32 cellular contexts compared by ENCODE assay signal in genomic region chrX:49951524-49952193, GRCh38. TPM values are rescaled to one million over a fixed set of nuclear protein-coding genes. Genes with fewer than 3 reads are reported as not detected.
DNase-seq lines count a peak whose midpoint lies in the region; ATAC-seq, FAIRE-seq and TF ChIP-seq lines count a peak whose summit lies in the region.
"Had no signal": no experiment of that assay in that cellular context is flagged by ENCODE, and none has a peak within 500 bp of the region (broad histone marks: within the 10 kb centered on the region; RNA-seq: fewer than 3 reads in every experiment).

No MANE protein-coding gene starts in this region.

- H3K4me1 ChIP-seq in hepatocyte (ENCODE audit: insufficient read depth) = no peaks in the 10 kb centered on the region
- H3K4me1 ChIP-seq: esophagus squamous epithelium, heart left ventricle, Peyer's patch had no signal

- no peaks in the 10 kb centered on the region for H3K79me2 ChIP-seq in hepatocyte

- H3K36me3 ChIP-seq in hepatocyte (replicated peaks; ENCODE audit: insufficient read depth, low read depth) = no peaks in the 10 kb centered on the region
- H3K36me3 ChIP-seq: esophagus squamous epithelium, heart left ventricle, Peyer's patch, SJCRH30 had no signal

- H3K4me1 Mint-ChIP-seq in nephron = peaks cover 13% of the 10 kb centered on the region
- H3K4me1 Mint-ChIP-seq: CD4-positive, CD25-positive, alpha-beta regulatory T cell had no signal

- FAIRE-seq in GM12891 (lab: Jason Lieb, UNC) = peak; percentile 78
- FAIRE-seq: endometrium, GM12892 had no signal

- no peaks in the 10 kb centered on the region for H3K9me3 ChIP-seq in hepatocyte (ENCODE audit: low read depth)
- H3K9me3 ChIP-seq: esophagus squamous epithelium, heart left ventricle, Peyer's patch, SJCRH30 had no signal

- H3K9me3 Mint-ChIP-seq in nephron = peaks cover 3% of the 10 kb centered on the region
- H3K9me3 Mint-ChIP-seq: activated CD4-positive, alpha-beta memory T cell treated with anti-CD3 and anti-CD28 coated beads for 36 hours; activated T-helper 1 cell treated with anti-CD3 and anti-CD28 coated beads, Interleukin-12 subunit alpha, Interleukin-12 subunit beta, Interleukin-2, Interleukin-4 antibody, amounts not matched to agents 30 ng/mL and 10 ng/mL and 1 ng/mL, durations not matched to agents 14 hours and 24 hours and 36 hours; dendritic cell treated with granulocyte-macrophage colony-stimulating factor and Interleukin-4, amounts not matched to agents 40 ng/mL and 50 ng/mL, for 4 days; T-helper 1 cell treated with Interleukin-12 subunit alpha and Interleukin-12 subunit beta and Interleukin-4 antibody, amounts not matched to agents 30 μg/mL and 1 μg/mL, for 36 hours; type B pancreatic cell had no signal

- H3K36me3 Mint-ChIP-seq in nephron (ENCODE audit: low read depth) = peaks cover 13% of the 10 kb centered on the region
- H3K36me3 Mint-ChIP-seq: activated CD4-positive, alpha-beta memory T cell treated with anti-CD3 and anti-CD28 coated beads for 36 hours; CD4-positive, CD25-positive, alpha-beta regulatory T cell had no signal

- H3K4me2 ChIP-seq in hepatocyte = no peak overlapping the region

- H3K4me3 ChIP-seq in hepatocyte = no peak overlapping the region
- H3K4me3 ChIP-seq: esophagus squamous epithelium, GM23248, heart left ventricle, Peyer's patch, SJCRH30 had no signal

- TF ChIP-seq POLR2A in GM12891 (IDR thresholded peaks at IDR 0.05; ENCODE audit: low read depth, low read length) = no peak

- H2AFZ ChIP-seq in hepatocyte = no peak overlapping the region
- H2AFZ ChIP-seq: GM23248 had no signal

- WGBS in hepatocyte (ENCODE audit: low lambda C conversion rate, missing lambda C conversion rate) = 41% methylated on average over 1 of the region's 1 CpG

- H3K4me3 Mint-ChIP-seq in nephron = no peak overlapping the region
- H3K4me3 Mint-ChIP-seq: activated CD4-positive, alpha-beta memory T cell treated with anti-CD3 and anti-CD28 coated beads for 36 hours; activated T-helper 1 cell treated with anti-CD3 and anti-CD28 coated beads, Interleukin-12 subunit alpha, Interleukin-12 subunit beta, Interleukin-2, Interleukin-4 antibody, amounts not matched to agents 30 ng/mL and 10 ng/mL and 1 ng/mL, durations not matched to agents 14 hours and 24 hours and 36 hours; CD4-positive, CD25-positive, alpha-beta regulatory T cell; dendritic cell treated with granulocyte-macrophage colony-stimulating factor and Interleukin-4, amounts not matched to agents 40 ng/mL and 50 ng/mL, for 4 days; T-helper 1 cell treated with Interleukin-12 subunit alpha and Interleukin-12 subunit beta and Interleukin-4 antibody, amounts not matched to agents 30 μg/mL and 1 μg/mL, for 36 hours; type B pancreatic cell had no signal

- no peaks in the 10 kb centered on the region for H3K27me3 ChIP-seq in hepatocyte
- H3K27me3 ChIP-seq: esophagus squamous epithelium, heart left ventricle, Peyer's patch, SJCRH30 had no signal

- H3K27ac Mint-ChIP-seq in nephron = peak overlapping the region; percentile 29 to 47 (median 35)
- H3K27ac Mint-ChIP-seq: activated CD4-positive, alpha-beta memory T cell treated with anti-CD3 and anti-CD28 coated beads for 36 hours; activated T-helper 1 cell treated with anti-CD3 and anti-CD28 coated beads, Interleukin-12 subunit alpha, Interleukin-12 subunit beta, Interleukin-2, Interleukin-4 antibody, amounts not matched to agents 30 ng/mL and 10 ng/mL and 1 ng/mL, durations not matched to agents 14 hours and 24 hours and 36 hours; CD4-positive, CD25-positive, alpha-beta regulatory T cell; dendritic cell treated with granulocyte-macrophage colony-stimulating factor and Interleukin-4, amounts not matched to agents 40 ng/mL and 50 ng/mL, for 4 days; T-helper 1 cell treated with Interleukin-12 subunit alpha and Interleukin-12 subunit beta and Interleukin-4 antibody, amounts not matched to agents 30 μg/mL and 1 μg/mL, for 36 hours; type B pancreatic cell had no signal

- TF ChIP-seq CTCF in nephron (IDR thresholded peaks at IDR 0.05; ENCODE audit: unreplicated experiment in 3 of 3) (no peak), hepatocyte (IDR thresholded peaks at IDR 0.05; ENCODE audit: poor library complexity) (no peak)

- DNase-seq in GM12891 (ENCODE audit: insufficient read length, low spot score) (no peak), NCI-H69 (lab: John Stamatoyannopoulos, UW) (peak; percentile 53), cerebellum (ENCODE audit: low spot score) (peak; percentile 13), hepatocyte (ENCODE audit: low spot score) (no peak)
- DNase-seq: activated CD4-positive, alpha-beta memory T cell treated with anti-CD3 and anti-CD28 coated beads for 36 hours; activated CD8-positive, alpha-beta memory T cell treated with anti-CD3 and anti-CD28 coated beads, Interleukin-2, amount 50 U/mL, for 4 hours; activated naive CD4-positive, alpha-beta T cell treated with anti-CD3 and anti-CD28 coated beads, Interleukin-2, amount 50 U/mL, for 16 hours; amygdala; CD4-positive, CD25-positive, alpha-beta regulatory T cell; esophagus squamous epithelium; GM23248; heart left ventricle; NCI-H1048; NCI-H187; NCI-H2227 treated with DMSO at 0.1 percent for 48 hours; NCI-H526 treated with DMSO at 0.1 percent for 48 hours; Peyer's patch; SJCRH30; stimulated activated CD4-positive, alpha-beta T cell treated with anti-CD3 and anti-CD28 coated beads, Interleukin-12 subunit alpha, Interleukin-12 subunit beta, amount 100 ng/mL, for 4 hours; stimulated activated CD4-positive, alpha-beta T cell treated with anti-CD3 and anti-CD28 coated beads, Interleukin-4, amount 100 ng/mL, for 1 hour; substantia nigra had no signal

- H3K9me2 ChIP-seq in hepatocyte (replicated peaks; ENCODE audit: insufficient read depth) = no peaks in the 10 kb centered on the region

- H4K20me1 ChIP-seq in hepatocyte (ENCODE audit: insufficient read depth, poor library complexity, severe bottlenecking) = no peaks in the 10 kb centered on the region

- no peaks in the 10 kb centered on the region for H3K27me3 Mint-ChIP-seq in nephron (ENCODE audit: low read depth)
- H3K27me3 Mint-ChIP-seq: activated CD4-positive, alpha-beta memory T cell treated with anti-CD3 and anti-CD28 coated beads for 36 hours; CD4-positive, CD25-positive, alpha-beta regulatory T cell; dendritic cell treated with granulocyte-macrophage colony-stimulating factor and Interleukin-4, amounts not matched to agents 40 ng/mL and 50 ng/mL, for 4 days; type B pancreatic cell had no signal

- no peak overlapping the region for H3K27ac ChIP-seq in hepatocyte
- H3K27ac ChIP-seq: esophagus squamous epithelium, GM23248, heart left ventricle, Peyer's patch, SJCRH30 had no signal

- ATAC-seq in GM18909 (IDR thresholded peaks at IDR 0.05; ENCODE audit: poor library complexity, unreplicated experiment) (no peak), HG02870 (IDR thresholded peaks at IDR 0.05; ENCODE audit: unreplicated experiment) (no peak)
- ATAC-seq: activated CD4-positive, CD25-positive, alpha-beta regulatory T cell treated with anti-CD3 and anti-CD28 coated beads, Interleukin-2, amount 50 U/mL, for 24 hours; sciatic nerve had no signal

TF ChIP-seq in GM12891, 5 proteins besides CTCF, POLR2A, EP300 and RAD21:
- no peak for TF ChIP-seq PAX5 (IDR thresholded peaks at IDR 0.05; ENCODE audit: insufficient read depth, low read length, severe bottlenecking)
- TF ChIP-seq SPI1 (IDR thresholded peaks at IDR 0.05; ENCODE audit: low read depth, low read length) = no peak
- no peak for TF ChIP-seq POU2F2 (IDR thresholded peaks at IDR 0.05; ENCODE audit: low read depth, low read length)
- TF ChIP-seq POLR2AphosphoS5 (IDR thresholded peaks at IDR 0.05; ENCODE audit: low read depth, low read length) = no peak
- TF ChIP-seq TAF1 (IDR thresholded peaks at IDR 0.05; ENCODE audit: low read depth, low read length) = no peak

RNA-seq across cellular contexts. Expression of gene CLCN5, which starts 29.3 kb away (rescaled TPM):
- polyA plus RNA-seq in GM12891 (2012; ENCODE audit: low read depth, missing spikeins) = 0.42 TPM
- total RNA-seq in cerebellum (14.7 TPM), hepatocyte (50.6 and 51.2 TPM in 2 replicates)
- polyA plus RNA-seq in hepatocyte = 10.7 and 11.0 TPM in 2 replicates

Comparison
In these comparisons a context has a peak if more than half of its experiments do, and no peak if none do; other contexts are left out.
1. DNase-seq: peak in NCI-H69 (single experiment) and cerebellum (single experiment); none in GM12891 (single experiment) and hepatocyte (single experiment).